ENCODE assay signal across 35 cellular contexts in genomic region chr19:42410371-42410770, GRCh38. TPM values are rescaled to one million over a fixed set of nuclear protein-coding genes. Genes with fewer than 3 reads are reported as not detected.
"Had no signal": no experiment of that assay in that cellular context is flagged by ENCODE, and none has a peak within 500 bp of the region (broad histone marks: within the 10 kb centered on the region; RNA-seq: fewer than 3 reads in every experiment).

No MANE protein-coding gene starts in this region.

- H3K27ac ChIP-seq: gastroesophageal sphincter, ovary, suprapubic skin, transverse colon had no signal

- H3K4me2 ChIP-seq: smooth muscle cell had no signal

- H3K9me3 ChIP-seq: gastroesophageal sphincter, ovary, suprapubic skin, transverse colon had no signal

- FAIRE-seq: endothelial cell of umbilical vein had no signal

- DNase-seq: activated CD4-positive, alpha-beta memory T cell treated with anti-CD3 and anti-CD28 coated beads for 36 hours; activated CD4-positive, alpha-beta T cell treated with anti-CD3 and anti-CD28 coated beads, Interleukin-2, amount 10 ng/mL, durations not matched to agents 24 days and 14 days; activated CD4-positive, CD25-positive, alpha-beta regulatory T cell treated with anti-CD3 and anti-CD28 coated beads, Interleukin-2, amount 50 U/mL, for 72 hours; activated CD8-positive, alpha-beta memory T cell treated with anti-CD3 and anti-CD28 coated beads, Interleukin-2, amount 50 U/mL, for 4 hours; activated effector memory CD4-positive, alpha-beta T cell treated with anti-CD3 and anti-CD28 coated beads, Interleukin-2, amount 50 U/mL, for 16 hours; activated naive CD4-positive, alpha-beta T cell treated with anti-CD3 and anti-CD28 coated beads for 36 hours; activated naive CD8-positive, alpha-beta T cell treated with anti-CD3 and anti-CD28 coated beads, Interleukin-2, amount 10 ng/mL, durations not matched to agents 7 days and 5 days; activated T-cell treated with anti-CD3 and anti-CD28 coated beads, Interleukin-2, amount 50 U/mL, for 1 hour; amniotic stem cell; cortex of kidney; hippocampal formation; immature natural killer cell; naive B cell; nephron progenitor cell; ovary; stimulated activated CD4-positive, alpha-beta T cell treated with anti-CD3 and anti-CD28 coated beads, Interleukin-1b, Interleukin-23, amount 100 ng/mL, for 48 hours; stimulated activated CD4-positive, alpha-beta T cell treated with anti-CD3 and anti-CD28 coated beads, Interleukin-4, amount 100 ng/mL, for 4 hours; stimulated activated CD8-positive, alpha-beta memory T cell treated with anti-CD3 and anti-CD28 coated beads, Interleukin-4, amount 100 ng/mL, for 48 hours; stimulated activated naive CD8-positive, alpha-beta T cell treated with anti-CD3 and anti-CD28 coated beads, Interleukin-15, amount 100 ng/mL, for 72 hours; T-helper 2 cell; transverse colon had no signal

- H3K27me3 ChIP-seq: gastroesophageal sphincter, ovary, suprapubic skin, transverse colon had no signal

- H3K36me3 ChIP-seq: ovary, transverse colon had no signal

- H3K4me3 ChIP-seq: gastroesophageal sphincter, ovary, smooth muscle cell, suprapubic skin, transverse colon had no signal

RNA-seq across cellular contexts. Expression of gene CNFN, which starts 20.3 kb away (rescaled TPM):
- total RNA-seq: activated CD4-positive, alpha-beta memory T cell treated with anti-CD3 and anti-CD28 coated beads for 36 hours; activated CD4-positive, alpha-beta T cell treated with anti-CD3 and anti-CD28 coated beads, Interleukin-2, amount 10 ng/mL, durations not matched to agents 24 days and 14 days; activated CD8-positive, alpha-beta memory T cell treated with anti-CD3 and anti-CD28 coated beads for 36 hours; activated naive CD4-positive, alpha-beta T cell treated with anti-CD3 and anti-CD28 coated beads for 36 hours; activated naive CD8-positive, alpha-beta T cell treated with anti-CD3 and anti-CD28 coated beads, Interleukin-2, amount 10 ng/mL, durations not matched to agents 7 days and 5 days; activated T-helper 1 cell treated with anti-CD3 and anti-CD28 coated beads, Interleukin-12 subunit alpha, Interleukin-12 subunit beta, Interleukin-2, Interleukin-4 antibody, amounts not matched to agents 30 ng/mL and 10 ng/mL and 1 ng/mL, durations not matched to agents 14 hours and 24 hours and 36 hours; fibroblast of lung; fibroblast of villous mesenchyme; kidney epithelial cell; left lobe of liver; lung microvascular endothelial cell; ovary; renal cortical epithelial cell; urinary bladder had no signal
- polyA plus RNA-seq: fibroblast of lung had no signal

RNA-seq across cellular contexts. Expression of gene CXCL17, which starts 32.4 kb away (rescaled TPM):
- total RNA-seq: activated CD4-positive, alpha-beta memory T cell treated with anti-CD3 and anti-CD28 coated beads for 36 hours; activated CD4-positive, alpha-beta T cell treated with anti-CD3 and anti-CD28 coated beads, Interleukin-2, amount 10 ng/mL, durations not matched to agents 24 days and 14 days; activated CD8-positive, alpha-beta memory T cell treated with anti-CD3 and anti-CD28 coated beads for 36 hours; activated naive CD4-positive, alpha-beta T cell treated with anti-CD3 and anti-CD28 coated beads for 36 hours; activated naive CD8-positive, alpha-beta T cell treated with anti-CD3 and anti-CD28 coated beads, Interleukin-2, amount 10 ng/mL, durations not matched to agents 7 days and 5 days; activated T-helper 1 cell treated with anti-CD3 and anti-CD28 coated beads, Interleukin-12 subunit alpha, Interleukin-12 subunit beta, Interleukin-2, Interleukin-4 antibody, amounts not matched to agents 30 ng/mL and 10 ng/mL and 1 ng/mL, durations not matched to agents 14 hours and 24 hours and 36 hours; endothelial cell of umbilical vein; fibroblast of lung; fibroblast of villous mesenchyme; kidney epithelial cell; left lobe of liver; lung microvascular endothelial cell; mesothelial cell of epicardium; renal cortical epithelial cell; smooth muscle cell; transverse colon had no signal
- polyA plus RNA-seq: endothelial cell of umbilical vein, fibroblast of lung, immature natural killer cell, ovary, smooth muscle cell had no signal
